In the genomic region with DNA sequence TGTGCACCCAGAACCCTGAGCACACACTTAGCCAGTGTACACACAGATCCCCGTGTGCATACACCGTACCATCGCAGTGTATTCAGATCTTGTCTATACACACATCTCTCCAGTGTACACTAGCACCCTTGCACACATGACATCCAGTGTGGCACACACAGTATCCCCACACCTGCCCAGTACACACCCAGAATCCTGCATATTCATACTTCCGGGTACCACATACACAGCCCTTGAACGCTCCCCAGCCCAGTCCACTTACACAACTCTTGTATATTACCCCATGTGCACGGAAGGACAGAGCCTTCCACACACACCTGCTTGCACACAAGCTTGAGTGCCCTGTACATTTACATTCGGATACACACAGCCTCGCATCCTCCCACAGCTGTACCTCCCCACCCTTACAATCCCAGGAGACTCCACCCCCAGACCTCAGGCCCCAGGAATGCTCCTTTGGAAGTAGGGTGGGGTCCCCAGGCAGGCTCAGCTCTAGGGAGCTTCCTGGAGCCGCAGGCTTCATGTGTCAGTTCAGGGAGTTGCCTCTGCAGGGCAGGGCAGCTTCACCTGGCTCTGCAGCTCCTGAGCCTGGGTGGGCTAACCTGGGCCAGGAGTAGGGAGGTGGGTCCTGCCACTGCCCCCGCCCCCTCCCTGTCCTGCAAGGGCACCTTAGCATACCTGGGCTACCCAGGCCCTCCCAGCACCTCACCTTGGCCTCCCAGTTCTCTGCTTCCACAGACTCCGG, we compare ENCODE assay signal across 9 cellular contexts. TPM values are rescaled to one million over a fixed set of nuclear protein-coding genes. Genes with fewer than 3 reads are reported as not detected.
A peak's percentile ranks its signal among the peaks of the same experiment; 100 is the strongest.
DNase-seq lines count a peak whose midpoint lies in the region; ATAC-seq, FAIRE-seq and TF ChIP-seq lines count a peak whose summit lies in the region.
"Had no signal": no experiment of that assay in that cellular context is flagged by ENCODE, and none has a peak within 500 bp of the region (broad histone marks: within the 10 kb centered on the region; RNA-seq: fewer than 3 reads in every experiment).

No MANE protein-coding gene starts in this region.

- H3K9me3 ChIP-seq in A549 (no peaks in the 10 kb centered on the region), IMR-90 (ENCODE audit: control insufficient read depth, insufficient read depth, low read length) (no peaks in the 10 kb centered on the region)
- H3K9me3 ChIP-seq in effector memory CD4-positive, alpha-beta T cell (ENCODE audit: control insufficient read depth, low read length) = no peaks in the 10 kb centered on the region
- no peaks in the 10 kb centered on the region for H3K9me3 ChIP-seq in naive thymus-derived CD4-positive, alpha-beta T cell (ENCODE audit: control insufficient read depth in 2 of 3, low read length in 3 of 3)

- H3K27me3 Mint-ChIP-seq in naive thymus-derived CD4-positive, alpha-beta T cell = no peaks in the 10 kb centered on the region

- peaks cover 11 to 78% of the 10 kb centered on the region in 2 experiments for H3K79me1 ChIP-seq in IMR-90 (ENCODE audit: low read depth in 1 of 2, low read length in 2 of 2)

- dilution Hi-C loops in IMR-90 (cut with HindIII; ENCODE audit: low sequenced_read_pairs, unreplicated experiment) = no loop called here

- peaks cover 0 to 1% (median 0%) of the 10 kb centered on the region in 11 donors for H3K9me3 Mint-ChIP-seq in naive thymus-derived CD4-positive, alpha-beta T cell

- no peak for TF ChIP-seq EP300 in A549 (IDR thresholded peaks at IDR 0.05)

- H3K4me1 ChIP-seq in A549 (peaks cover 64% of the 10 kb centered on the region), IMR-90 (ENCODE audit: control insufficient read depth, insufficient read depth, low read length) (peaks cover 39% of the 10 kb centered on the region)
- peaks cover 10% of the 10 kb centered on the region for H3K4me1 ChIP-seq in effector memory CD4-positive, alpha-beta T cell (ENCODE audit: control insufficient read depth, insufficient read depth, low read length, poor library complexity, severe bottlenecking)
- peaks cover 8 to 16% of the 10 kb centered on the region in 2 donors for H3K4me1 ChIP-seq in naive thymus-derived CD4-positive, alpha-beta T cell (ENCODE audit: control insufficient read depth in 2 of 2, insufficient read depth in 2 of 2, low read length in 2 of 2)

- H3K14ac ChIP-seq in IMR-90 (replicated peaks; ENCODE audit: low read depth, low read length) = peak overlapping the region; percentile 13

- H3K4me3 Mint-ChIP-seq in naive thymus-derived CD4-positive, alpha-beta T cell = peak overlapping the region in 4 of 10 donors; percentile 0 to 62 (median 48)

- DNase-seq in A549 (ENCODE audit: low read depth in 1 of 2, low spot score in 1 of 2) (peak; percentile 48 to 65), IMR-90 (no peak), foreskin melanocyte (no peak), inferior parietal cortex (ENCODE audit: extremely low spot score) (no peak)
- DNase-seq in effector memory CD4-positive, alpha-beta T cell = no peak
- no peak for DNase-seq in naive thymus-derived CD4-positive, alpha-beta T cell
- DNase-seq in stimulated activated CD4-positive, alpha-beta T cell treated with anti-CD3 and anti-CD28 coated beads, Interleukin-15, amount 100 ng/mL, for 24 hours = no peak

- intact Hi-C loops in IMR-90 (cut with micrococcal nuclease) = loop anchor here (1.0 to 5.0 kb wide), 4 partner anchors 45 to 260 kb away; no protein-coding TSS in a partner anchor
- intact Hi-C loops in naive thymus-derived CD4-positive, alpha-beta T cell (cut with micrococcal nuclease) = no loop called here

- peak overlapping the region; percentile 5 for H2BK20ac ChIP-seq in IMR-90 (ENCODE audit: low read depth, low read length)

- H4K20me1 ChIP-seq in IMR-90 (ENCODE audit: insufficient read depth, low read length) = peaks cover 18% of the 10 kb centered on the region

- CTCF ChIA-PET in A549 (lab: Yijun Ruan, JAX) = interaction anchor here (0.9 to 6.4 kb wide), 30 partner anchors 12 to 250 kb away, joined by 3 to 125 read pairs (median 5); partner anchors contain the start of genes AHDC1 and WASF2
- CTCF ChIA-PET in IMR-90 (lab: Yijun Ruan, JAX) = interaction anchor here (0.5 to 2.2 kb wide), 17 partner anchors 7 to 260 kb away, joined by 3 to 13 read pairs (median 4); partner anchors contain the start of gene AHDC1
- CTCF ChIA-PET in naive thymus-derived CD4-positive, alpha-beta T cell (lab: Charles Lee) = interaction anchor here (0.5 to 5.0 kb wide), 14 partner anchors 11 to 749 kb away, joined by 3 to 64 read pairs (median 4); partner anchors contain the start of genes AHDC1 and WASF2

- no peaks in the 10 kb centered on the region for H3K27me3 ChIP-seq in IMR-90 (ENCODE audit: control insufficient read depth, insufficient read depth, low read length)
- H3K27me3 ChIP-seq in effector memory CD4-positive, alpha-beta T cell (replicated peaks; ENCODE audit: control insufficient read depth, insufficient read depth, low read length, poor library complexity, severe bottlenecking) = no peaks in the 10 kb centered on the region
- H3K27me3 ChIP-seq in naive thymus-derived CD4-positive, alpha-beta T cell (ENCODE audit: control insufficient read depth in 2 of 2, insufficient read depth in 2 of 2, low read length in 2 of 2) = no peaks in the 10 kb centered on the region

- no peak for TF ChIP-seq CTCF in A549 (IDR thresholded peaks at IDR 0.05)
- no peak for TF ChIP-seq CTCF in IMR-90 (conservative IDR thresholded peaks at IDR 0.05; ENCODE audit: low read depth, low read length)

- H2AK9ac ChIP-seq in IMR-90 (replicated peaks; ENCODE audit: low read depth, low read length, poor library complexity) = peak overlapping the region; percentile 96

- no peak overlapping the region for H4K5ac ChIP-seq in IMR-90 (ENCODE audit: low read depth, low read length)

- H2AK5ac ChIP-seq in IMR-90 (ENCODE audit: low read depth, low read length) = peak overlapping the region; percentile 90

- in situ Hi-C loops in IMR-90 (cut with MboI; ENCODE audit: low sequenced_read_pairs) = no loop called here

- H3K36me3 Mint-ChIP-seq in naive thymus-derived CD4-positive, alpha-beta T cell = peaks cover 0 to 8% (median 4%) of the 10 kb centered on the region in 5 donors

- 21% methylated on average over 8 of the region's 11 CpGs for WGBS in A549 (ENCODE audit: missing lambda C conversion rate)
- 57% methylated on average over 7 of the region's 11 CpGs; no CpG with 5 or more reads in 1 of the 2 experiments for WGBS in IMR-90 (ENCODE audit: extremely low coverage in 2 of 2, insufficient read length in 1 of 2), 2 experiments

- peak overlapping the region; percentile 73 for H3K4ac ChIP-seq in IMR-90 (ENCODE audit: low read depth, low read length)

- H3K4me1 Mint-ChIP-seq in naive thymus-derived CD4-positive, alpha-beta T cell = peaks cover 23 to 57% (median 50%) of the 10 kb centered on the region in 7 donors

- H2BK5ac ChIP-seq in IMR-90 (ENCODE audit: low read depth, low read length, poor library complexity, severe bottlenecking) = peak overlapping the region; percentile 6

- H2BK120ac ChIP-seq in IMR-90 (ENCODE audit: low read depth, low read length) = peak overlapping the region; percentile 11

- peaks cover 12% of the 10 kb centered on the region for H3K9me1 ChIP-seq in IMR-90 (ENCODE audit: insufficient read depth, low read length)

- no peak for TF ChIP-seq POLR2A in A549 (IDR thresholded peaks at IDR 0.05; ENCODE audit: low read length)
- no peak for TF ChIP-seq POLR2A in IMR-90 (IDR thresholded peaks at IDR 0.05; ENCODE audit: low read depth, low read length)

- no peak overlapping the region for H3K56ac ChIP-seq in IMR-90 (ENCODE audit: extremely low read depth, insufficient read depth, low read length)

- H4K8ac ChIP-seq in IMR-90 (ENCODE audit: low read depth in 2 of 2, low read length in 2 of 2) = peak overlapping the region; percentile 18 to 70; a peak in 2 of 4 replicates

- POLR2A ChIA-PET in A549 (lab: Yijun Ruan, JAX) (interaction anchor here (1.6 to 2.1 kb wide), 3 partner anchors 10 to 44 kb away, joined by 7 to 13 read pairs (median 9); no protein-coding TSS in a partner anchor), IMR-90 (lab: Charles Lee; ENCODE audit: unreplicated experiment) (interaction anchor here (0.6 to 0.9 kb wide), 2 partner anchors 45 to 257 kb away, joined by 5 to 6 read pairs; no protein-coding TSS in a partner anchor)
- POLR2A ChIA-PET in naive thymus-derived CD4-positive, alpha-beta T cell (lab: Charles Lee) = interaction anchor here (0.6 to 2.5 kb wide), 3 partner anchors 105 to 771 kb away, joined by 4 to 11 read pairs (median 4); partner anchors contain the start of gene MED18

- peak overlapping the region in 8 of 9 donors; percentile 36 to 88 (median 68) for H3K27ac Mint-ChIP-seq in naive thymus-derived CD4-positive, alpha-beta T cell

- BruUV-seq in IMR-90 (replicated peaks; lab: Mats Ljungman, UMichigan) = no TSS peak

- peak overlapping the region; percentile 58 for H2AFZ ChIP-seq in IMR-90 (replicated peaks; ENCODE audit: low read length, poor library complexity)

- H3K4me2 ChIP-seq in A549 (peak overlapping the region; percentile 81), IMR-90 (ENCODE audit: low read depth, low read length) (no peak overlapping the region)

- peak; percentile 8 to 55 for ATAC-seq in A549
- no peak; the same call in 1 of the 2 replicates for ATAC-seq in IMR-90 (ENCODE audit: low read depth)
- no peak for ATAC-seq in naive thymus-derived CD4-positive, alpha-beta T cell
- ATAC-seq in HG03045 (IDR thresholded peaks at IDR 0.05; ENCODE audit: unreplicated experiment) = no peak

- H3K9ac ChIP-seq in IMR-90 (ENCODE audit: low read depth, low read length) = no peak overlapping the region

- H3K36me3 ChIP-seq in IMR-90 (ENCODE audit: control insufficient read depth, insufficient read depth, low read length) = peaks cover 10% of the 10 kb centered on the region
- H3K36me3 ChIP-seq in effector memory CD4-positive, alpha-beta T cell (ENCODE audit: control insufficient read depth, insufficient read depth, low read length) = no peaks in the 10 kb centered on the region
- peaks cover 0 to 12% (median 0%) of the 10 kb centered on the region in 3 experiments for H3K36me3 ChIP-seq in naive thymus-derived CD4-positive, alpha-beta T cell (ENCODE audit: control insufficient read depth in 2 of 3, insufficient read depth in 3 of 3, low read length in 3 of 3)

- FAIRE-seq in A549 (lab: Jason Lieb, UNC) = no peak
- FAIRE-seq: endometrium had no signal

- H3K18ac ChIP-seq in IMR-90 (ENCODE audit: low read depth, low read length) = no peak overlapping the region

- peak overlapping the region; percentile 7; the same call in 1 of the 3 replicates for H2BK15ac ChIP-seq in IMR-90 (ENCODE audit: low read depth, low read length)

- peak overlapping the region; percentile 42 for H4K91ac ChIP-seq in IMR-90 (ENCODE audit: insufficient read depth, low read depth, low read length)

- peak overlapping the region; percentile 3; the same call in 1 of the 2 replicates for H3K23ac ChIP-seq in IMR-90 (ENCODE audit: low read depth, low read length)

- H3K4me3 ChIP-seq in A549 (0 out of 3 replicates have a peak overlapping the region, but pooled peaks have one; percentile 8), IMR-90 (ENCODE audit: insufficient read depth, low read depth, low read length) (no peak overlapping the region)
- no peak overlapping the region for H3K4me3 ChIP-seq in effector memory CD4-positive, alpha-beta T cell (ENCODE audit: insufficient read depth, low read depth, low read length, poor library complexity, severe bottlenecking)
- H3K4me3 ChIP-seq in naive thymus-derived CD4-positive, alpha-beta T cell (ENCODE audit: low read length) = no peak overlapping the region

- no peak for TF ChIP-seq RAD21 in A549 (conservative IDR thresholded peaks at IDR 0.05 in 1 of 2, IDR thresholded peaks at IDR 0.05 in 1 of 2)
- TF ChIP-seq RAD21 in IMR-90 (IDR thresholded peaks at IDR 0.05; ENCODE audit: low read length) = no peak

- H3K27ac ChIP-seq in A549 (peak overlapping the region; percentile 89 to 94), IMR-90 (ENCODE audit: insufficient read depth, low read length) (peak overlapping the region; percentile 8; the same call in 1 of the 2 replicates)
- H3K27ac ChIP-seq in effector memory CD4-positive, alpha-beta T cell (ENCODE audit: insufficient read depth, low read length, poor library complexity, severe bottlenecking) = peak overlapping the region; percentile 3
- no peak overlapping the region for H3K27ac ChIP-seq in naive thymus-derived CD4-positive, alpha-beta T cell (ENCODE audit: low read depth, low read length)

RNA-seq across cellular contexts. Expression of gene AHDC1, which starts 46.2 kb away (rescaled TPM):
- 1.3 and 2.6 TPM in 2 replicates for polyA plus RNA-seq in A549 (2011; rRNA removed)
- polyA plus RNA-seq in A549 (2012; cell fraction: cytosol; rRNA removed) = 5.0 and 6.2 TPM in 2 replicates
- polyA plus RNA-seq in A549 (2012; cell fraction: nucleus; rRNA removed) = 12.9 and 17.1 TPM in 2 replicates
- polyA plus RNA-seq in A549 (2017; fragmentation: RNase III; extraction: RNeasy Plus Mini Kit Qiagen cat#74134 plus additional on column Dnase treatment) = 9.8 to 11.5 TPM (median 10.0 TPM) in 3 replicates
- polyA minus RNA-seq in A549 (2011; rRNA and poly(A)+ RNA removed) = 2.9 and 3.6 TPM in 2 replicates
- total RNA-seq in IMR-90 (2012; rRNA removed) = 1.7 and 2.0 TPM in 2 replicates
- 11.6 and 16.1 TPM in 2 replicates for polyA plus RNA-seq in IMR-90 (2012; rRNA removed)
- polyA plus RNA-seq in IMR-90 (2012; cell fraction: cytosol; rRNA removed) = 4.9 and 11.5 TPM in 2 replicates
- 25.9 and 46.8 TPM in 2 replicates for polyA plus RNA-seq in IMR-90 (2012; cell fraction: nucleus; rRNA removed; ENCODE audit: low replicate concordance)
- 10 to 100 TPM; 18.4 to 38.8 (median 21.3) TPM for total RNA-seq in naive thymus-derived CD4-positive, alpha-beta T cell
- polyA plus RNA-seq in naive thymus-derived CD4-positive, alpha-beta T cell = 1 to 10 TPM in 1 of 2 donors, under 1 TPM in 1; 0.90 to 2.0 TPM

Comparison
In these comparisons a context has a peak if more than half of its experiments do, and no peak if none do; other contexts are left out.
1. ATAC-seq: peak in A549 (2 of 2); none in IMR-90 (single experiment), naive thymus-derived CD4-positive, alpha-beta T cell (single experiment) and HG03045 (single experiment).
2. DNase-seq: peak in A549 (2 of 2); none in IMR-90 (single experiment), effector memory CD4-positive, alpha-beta T cell (0 of 3), naive thymus-derived CD4-positive, alpha-beta T cell (0 of 9), stimulated activated CD4-positive, alpha-beta T cell treated with anti-CD3 and anti-CD28 coated beads, Interleukin-15, amount 100 ng/mL, for 24 hours (single experiment), foreskin melanocyte (single experiment) and inferior parietal cortex (single experiment).